In genomic region chr10:61903184-61903990, GRCh38 we compare ENCODE assay signal across 8 cellular contexts. TPM values are rescaled to one million over a fixed set of nuclear protein-coding genes. Genes with fewer than 3 reads are reported as not detected.
DNase-seq lines count a peak whose midpoint lies in the region; ATAC-seq and TF ChIP-seq lines count a peak whose summit lies in the region.

No MANE protein-coding gene starts in this region.

- TF ChIP-seq CTCF in SK-N-SH (IDR thresholded peaks at IDR 0.05): peak; percentile 43
- no peak for TF ChIP-seq CTCF in vagina (IDR thresholded peaks at IDR 0.05)

- H2AFZ ChIP-seq in SK-N-SH (ENCODE audit: low read depth): 0 out of 2 replicates have a peak overlapping the region, but pooled peaks have one; percentile 53

- H3K36me3 ChIP-seq in HUES6 (ENCODE audit: control insufficient read depth, insufficient read depth, low read length): no peaks in the 10 kb centered on the region
- peaks cover 3 to 11% of the 10 kb centered on the region in 2 experiments for H3K36me3 ChIP-seq in SK-N-SH (replicated peaks in 1 of 2; ENCODE audit: control insufficient read depth in 1 of 2, insufficient read depth in 2 of 2, low read length in 1 of 2)
- H3K36me3 ChIP-seq in adipocyte (ENCODE audit: control insufficient read depth, insufficient read depth, low read length, severe bottlenecking): no peaks in the 10 kb centered on the region
- no peaks in the 10 kb centered on the region for H3K36me3 ChIP-seq in vagina

- DNase-seq in DMS153 (lab: John Stamatoyannopoulos, UW) (peak; percentile 59), SK-N-SH (peak; percentile 78), adipocyte (ENCODE audit: low read depth) (peak; percentile 73), left cardiac atrium (peak; percentile 55), posterior vena cava (ENCODE audit: low spot score) (peak; percentile 88), vagina (ENCODE audit: extremely low spot score in 2 of 2) (peak in 1 of 2 donors; percentile 91)

- peaks cover 22% of the 10 kb centered on the region for H3K4me1 ChIP-seq in HUES6 (ENCODE audit: control insufficient read depth, insufficient read depth, low read length)
- peaks cover 14 to 22% of the 10 kb centered on the region in 2 experiments; a peak in 3 of 4 replicates for H3K4me1 ChIP-seq in SK-N-SH (ENCODE audit: control insufficient read depth in 1 of 2, insufficient read depth in 2 of 2, low read depth in 1 of 2, low read length in 1 of 2)
- peaks cover 34% of the 10 kb centered on the region for H3K4me1 ChIP-seq in adipocyte (ENCODE audit: control insufficient read depth, insufficient read depth, low read length)
- H3K4me1 ChIP-seq in vagina: peaks cover 50% of the 10 kb centered on the region

- H3K9me3 ChIP-seq in HUES6 (ENCODE audit: control insufficient read depth, insufficient read depth, low read depth, low read length) (no peaks in the 10 kb centered on the region), SK-N-SH (no peaks in the 10 kb centered on the region), adipocyte (ENCODE audit: control insufficient read depth, low read length) (no peaks in the 10 kb centered on the region), vagina (no peaks in the 10 kb centered on the region)

- no peaks in the 10 kb centered on the region for H4K20me1 ChIP-seq in SK-N-SH (ENCODE audit: insufficient read depth)

- intact Hi-C loops in left cardiac atrium (cut with DNase I): loop anchor here (5.0 to 10.0 kb wide), 4 partner anchors 39 to 339 kb away; no protein-coding TSS in a partner anchor
- intact Hi-C loops in posterior vena cava (cut with DNase I): loop anchor here (5.0 to 10.0 kb wide), 2 partner anchors 131 to 144 kb away; no protein-coding TSS in a partner anchor
- intact Hi-C loops in vagina (cut with DNase I): loop anchor here (5.0 kb wide), 1 partner anchor 134 kb away; no protein-coding TSS in a partner anchor

- no peak; the same call in 1 of the 2 replicates for TF ChIP-seq RAD21 in SK-N-SH (IDR thresholded peaks at IDR 0.05; ENCODE audit: low read length)

- ATAC-seq in GM21381 (IDR thresholded peaks at IDR 0.05; ENCODE audit: unreplicated experiment) (peak; percentile 48), left cardiac atrium (peak; percentile 76 to 80)

- no peaks in the 10 kb centered on the region for H3K9me2 ChIP-seq in SK-N-SH

- POLR2A ChIA-PET in SK-N-SH (lab: Yijun Ruan, JAX): no interaction called here

- peak overlapping the region; percentile 56 for H3K9ac ChIP-seq in HUES6 (ENCODE audit: low read length)
- H3K9ac ChIP-seq in SK-N-SH: peak overlapping the region; percentile 87
- H3K9ac ChIP-seq in adipocyte (ENCODE audit: low read length): peak overlapping the region; percentile 98

- no peak for TF ChIP-seq EP300 in SK-N-SH (IDR thresholded peaks at IDR 0.05; ENCODE audit: borderline replicate concordance in 1 of 2, low read depth in 1 of 2, low read length in 1 of 2)

- peaks cover 65% of the 10 kb centered on the region for H3K79me2 ChIP-seq in SK-N-SH (ENCODE audit: insufficient read depth)

- H3K27ac ChIP-seq in HUES6 (ENCODE audit: low read depth, low read length) (no peak overlapping the region), SK-N-SH (ENCODE audit: low read depth in 2 of 2, low read length in 1 of 2) (peak overlapping the region; percentile 87 to 95), vagina (peak overlapping the region; percentile 98)

- H3K27me3 ChIP-seq in HUES6 (ENCODE audit: control insufficient read depth, insufficient read depth, low read length) (peaks cover 38% of the 10 kb centered on the region), SK-N-SH (ENCODE audit: insufficient read depth) (no peaks in the 10 kb centered on the region), adipocyte (replicated peaks; ENCODE audit: control insufficient read depth, insufficient read depth, low read length) (no peaks in the 10 kb centered on the region), vagina (no peaks in the 10 kb centered on the region)

- CTCF ChIA-PET in SK-N-SH (lab: Yijun Ruan, JAX): interaction anchor here (0.7 to 6.9 kb wide), 12 partner anchors 29 to 1080 kb away, joined by 3 to 36 read pairs (median 4); no protein-coding TSS in a partner anchor

- peaks cover 30% of the 10 kb centered on the region for H3F3A ChIP-seq in SK-N-SH (replicated peaks; ENCODE audit: insufficient read depth)

- WGBS in SK-N-SH (ENCODE audit: low lambda C conversion rate): under 1% methylated on average over 21 of the region's 60 CpGs

- peak overlapping the region; percentile 91 for H3K4me3 ChIP-seq in HUES6 (ENCODE audit: low read depth, low read length)
- peak overlapping the region; percentile 67 to 84 for H3K4me3 ChIP-seq in SK-N-SH (ENCODE audit: low read depth in 2 of 2, low read length in 1 of 2)
- H3K4me3 ChIP-seq in adipocyte (ENCODE audit: low read length): peak overlapping the region; percentile 97
- H3K4me3 ChIP-seq in vagina: peak overlapping the region; percentile 77 to 94

- peak overlapping the region; percentile 91 for H3K4me2 ChIP-seq in SK-N-SH

- TF ChIP-seq POLR2A in vagina (IDR thresholded peaks at IDR 0.05): peak in 1 of 2 donors; percentile 27

TF ChIP-seq in SK-N-SH, 30 proteins besides CTCF, POLR2A, EP300 and RAD21 (continues in another document):
- no peak for TF ChIP-seq YY1 (IDR thresholded peaks at IDR 0.05; ENCODE audit: low read depth)
- TF ChIP-seq, protein P1, sequence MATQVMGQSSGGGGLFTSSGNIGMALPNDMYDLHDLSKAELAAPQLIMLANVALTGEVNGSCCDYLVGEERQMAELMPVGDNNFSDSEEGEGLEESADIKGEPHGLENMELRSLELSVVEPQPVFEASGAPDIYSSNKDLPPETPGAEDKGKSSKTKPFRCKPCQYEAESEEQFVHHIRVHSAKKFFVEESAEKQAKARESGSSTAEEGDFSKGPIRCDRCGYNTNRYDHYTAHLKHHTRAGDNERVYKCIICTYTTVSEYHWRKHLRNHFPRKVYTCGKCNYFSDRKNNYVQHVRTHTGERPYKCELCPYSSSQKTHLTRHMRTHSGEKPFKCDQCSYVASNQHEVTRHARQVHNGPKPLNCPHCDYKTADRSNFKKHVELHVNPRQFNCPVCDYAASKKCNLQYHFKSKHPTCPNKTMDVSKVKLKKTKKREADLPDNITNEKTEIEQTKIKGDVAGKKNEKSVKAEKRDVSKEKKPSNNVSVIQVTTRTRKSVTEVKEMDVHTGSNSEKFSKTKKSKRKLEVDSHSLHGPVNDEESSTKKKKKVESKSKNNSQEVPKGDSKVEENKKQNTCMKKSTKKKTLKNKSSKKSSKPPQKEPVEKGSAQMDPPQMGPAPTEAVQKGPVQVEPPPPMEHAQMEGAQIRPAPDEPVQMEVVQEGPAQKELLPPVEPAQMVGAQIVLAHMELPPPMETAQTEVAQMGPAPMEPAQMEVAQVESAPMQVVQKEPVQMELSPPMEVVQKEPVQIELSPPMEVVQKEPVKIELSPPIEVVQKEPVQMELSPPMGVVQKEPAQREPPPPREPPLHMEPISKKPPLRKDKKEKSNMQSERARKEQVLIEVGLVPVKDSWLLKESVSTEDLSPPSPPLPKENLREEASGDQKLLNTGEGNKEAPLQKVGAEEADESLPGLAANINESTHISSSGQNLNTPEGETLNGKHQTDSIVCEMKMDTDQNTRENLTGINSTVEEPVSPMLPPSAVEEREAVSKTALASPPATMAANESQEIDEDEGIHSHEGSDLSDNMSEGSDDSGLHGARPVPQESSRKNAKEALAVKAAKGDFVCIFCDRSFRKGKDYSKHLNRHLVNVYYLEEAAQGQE (IDR thresholded peaks at IDR 0.05; ENCODE audit: low read depth, low read length): 0 out of 2 replicates have a peak, but pooled peaks have one; percentile 6
- TF ChIP-seq NFIC (IDR thresholded peaks at IDR 0.05; ENCODE audit: borderline replicate concordance): peak; percentile 28; the same call in 1 of the 2 replicates
- TF ChIP-seq, protein P2, sequence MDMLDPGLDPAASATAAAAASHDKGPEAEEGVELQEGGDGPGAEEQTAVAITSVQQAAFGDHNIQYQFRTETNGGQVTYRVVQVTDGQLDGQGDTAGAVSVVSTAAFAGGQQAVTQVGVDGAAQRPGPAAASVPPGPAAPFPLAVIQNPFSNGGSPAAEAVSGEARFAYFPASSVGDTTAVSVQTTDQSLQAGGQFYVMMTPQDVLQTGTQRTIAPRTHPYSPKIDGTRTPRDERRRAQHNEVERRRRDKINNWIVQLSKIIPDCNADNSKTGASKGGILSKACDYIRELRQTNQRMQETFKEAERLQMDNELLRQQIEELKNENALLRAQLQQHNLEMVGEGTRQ (IDR thresholded peaks at IDR 0.05; ENCODE audit: borderline replicate concordance, low read depth, low read length): no peak
- no peak for TF ChIP-seq GABPA (IDR thresholded peaks at IDR 0.05; ENCODE audit: low read depth)
- TF ChIP-seq JUND (IDR thresholded peaks at IDR 0.05): no peak
- TF ChIP-seq CHD2 (IDR thresholded peaks at IDR 0.05; ENCODE audit: low read length, partially characterized antibody): peak; percentile 35
- no peak for TF ChIP-seq GATA2 (CRISPR knock-in tag; IDR thresholded peaks at IDR 0.05)
- no peak for TF ChIP-seq IRF3 (IDR thresholded peaks at IDR 0.05; ENCODE audit: low read depth, low read length)
- TF ChIP-seq, protein P3, sequence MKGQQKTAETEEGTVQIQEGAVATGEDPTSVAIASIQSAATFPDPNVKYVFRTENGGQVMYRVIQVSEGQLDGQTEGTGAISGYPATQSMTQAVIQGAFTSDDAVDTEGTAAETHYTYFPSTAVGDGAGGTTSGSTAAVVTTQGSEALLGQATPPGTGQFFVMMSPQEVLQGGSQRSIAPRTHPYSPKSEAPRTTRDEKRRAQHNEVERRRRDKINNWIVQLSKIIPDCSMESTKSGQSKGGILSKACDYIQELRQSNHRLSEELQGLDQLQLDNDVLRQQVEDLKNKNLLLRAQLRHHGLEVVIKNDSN (IDR thresholded peaks at IDR 0.05; ENCODE audit: borderline replicate concordance, low read depth): no peak
- TF ChIP-seq TEAD4 (IDR thresholded peaks at IDR 0.05; ENCODE audit: borderline replicate concordance, insufficient read depth): 0 out of 2 replicates have a peak, but pooled peaks have one; percentile 11
- TF ChIP-seq FOXJ3 (CRISPR knock-in tag; IDR thresholded peaks at IDR 0.05): no peak
- no peak for TF ChIP-seq MEF2A (IDR thresholded peaks at IDR 0.05; ENCODE audit: borderline replicate concordance, low read depth)
- TF ChIP-seq TCF12 (IDR thresholded peaks at IDR 0.05): no peak

RNA-seq across cellular contexts. Expression of gene ARID5B, which starts 1.9 kb away (rescaled TPM):
- 10.9 and 18.4 TPM in 2 replicates for polyA plus RNA-seq in SK-N-SH (2012; rRNA removed)
- 12.7 and 13.2 TPM in 2 replicates for polyA plus RNA-seq in SK-N-SH (2012; cell fraction: cytosol; rRNA removed)
- 12.0 and 22.4 TPM in 2 replicates for polyA plus RNA-seq in SK-N-SH (2012; cell fraction: nucleus; rRNA removed)
- 10 to 100 TPM; 36.5 to 37.9 TPM for total RNA-seq in left cardiac atrium
- total RNA-seq in posterior vena cava: 10 to 100 TPM; 75.0 to 96.1 TPM
- total RNA-seq in vagina: 75.9 TPM
